10 cellular contexts compared by ENCODE assay signal in genomic region chr20:43389839-43390626, GRCh38.
DNase-seq lines count a peak whose midpoint lies in the region; ATAC-seq and TF ChIP-seq lines count a peak whose summit lies in the region.
"Had no signal": no experiment of that assay in that cellular context is flagged by ENCODE, and none has a peak within 500 bp of the region (broad histone marks: within the 10 kb centered on the region; RNA-seq: fewer than 3 reads in every experiment).

No MANE protein-coding gene starts in this region.

- TF ChIP-seq CTCF in DND-41 (IDR thresholded peaks at IDR 0.05; ENCODE audit: borderline replicate concordance, extremely low read depth, low read length, poor library complexity, severe bottlenecking) (peak; percentile 54), GM23338 (conservative IDR thresholded peaks at IDR 0.05; ENCODE audit: low read depth in 2 of 2) (no peak; a peak in 1 of 4 replicates), choroid plexus epithelial cell (conservative IDR thresholded peaks at IDR 0.05; ENCODE audit: low read depth, low read length) (peak; percentile 19), neural crest cell (conservative IDR thresholded peaks at IDR 0.05) (peak; percentile 60)

- H3K4me3 Mint-ChIP-seq in GM23338 = no peak overlapping the region
- H3K4me3 Mint-ChIP-seq in neural crest cell = no peak overlapping the region

- H3K27ac ChIP-seq in DND-41 (ENCODE audit: low read length) (no peak overlapping the region), GM23338 (ENCODE audit: low read depth) (no peak overlapping the region)
- H3K27ac ChIP-seq: spleen had no signal

- H3K27me3 ChIP-seq in DND-41 (ENCODE audit: insufficient read depth, low read length, poor library complexity) = no peaks in the 10 kb centered on the region
- no peaks in the 10 kb centered on the region for H3K27me3 ChIP-seq in GM23338 (ENCODE audit: insufficient read depth)

- no peaks in the 10 kb centered on the region for H3F3A ChIP-seq in GM23338 (replicated peaks; ENCODE audit: low read depth)

- peak; percentile 10 for DNase-seq in DND-41
- DNase-seq in GM23338 (ENCODE audit: low spot score) = no peak
- no peak for DNase-seq in choroid plexus epithelial cell (ENCODE audit: low read depth)
- peak; percentile 36 for DNase-seq in neural crest cell (ENCODE audit: low read depth, low spot score)
- DNase-seq in activated effector memory CD4-positive, alpha-beta T cell treated with anti-CD3 and anti-CD28 coated beads, Interleukin-2, amount 50 U/mL, for 16 hours = no peak
- DNase-seq: NCI-H446, spleen had no signal

- no peaks in the 10 kb centered on the region for H3K9me2 ChIP-seq in GM23338 (ENCODE audit: insufficient read depth)

- no peaks in the 10 kb centered on the region for H3K79me2 ChIP-seq in DND-41 (ENCODE audit: insufficient read depth, low read length)
- H3K79me2 ChIP-seq in GM23338 (replicated peaks; ENCODE audit: insufficient read depth) = no peaks in the 10 kb centered on the region

- H3K9ac ChIP-seq in DND-41 (ENCODE audit: low read depth, low read length) = no peak overlapping the region

- no peaks in the 10 kb centered on the region for H3K9me3 ChIP-seq in DND-41 (ENCODE audit: insufficient read depth, low read length, severe bottlenecking)

- no peaks in the 10 kb centered on the region for H3K4me1 ChIP-seq in DND-41 (ENCODE audit: insufficient read depth, low read length)
- H3K4me1 ChIP-seq in GM23338 (ENCODE audit: insufficient read depth) = no peaks in the 10 kb centered on the region
- H3K4me1 ChIP-seq: spleen had no signal

- H4K20me1 ChIP-seq in DND-41 (ENCODE audit: insufficient read depth, low read length) (no peaks in the 10 kb centered on the region), GM23338 (replicated peaks; ENCODE audit: insufficient read depth) (no peaks in the 10 kb centered on the region)

- H3K4me1 Mint-ChIP-seq in GM23338 (no peaks in the 10 kb centered on the region), neural crest cell (no peaks in the 10 kb centered on the region)

- ATAC-seq in DND-41 (ENCODE audit: insufficient read depth, low read depth) (no peak), GM23338 (peak; percentile 58), GM18868 (IDR thresholded peaks at IDR 0.05; ENCODE audit: unreplicated experiment) (no peak), GM18870 (IDR thresholded peaks at IDR 0.05; ENCODE audit: unreplicated experiment) (no peak)
- ATAC-seq: activated naive CD4-positive, alpha-beta T cell treated with anti-CD3 and anti-CD28 coated beads, Interleukin-2, amount 50 U/mL, for 72 hours had no signal

- H3K27ac Mint-ChIP-seq in GM23338 (no peak overlapping the region), neural crest cell (ENCODE audit: unreplicated experiment) (no peak overlapping the region)

- H3K4me2 ChIP-seq in DND-41 (ENCODE audit: insufficient read depth, low read length) (no peak overlapping the region), GM23338 (no peak overlapping the region)

- H3K27me3 Mint-ChIP-seq in GM23338 (ENCODE audit: insufficient read depth, low read depth, poor library complexity) (peaks cover 2% of the 10 kb centered on the region), neural crest cell (ENCODE audit: low read depth) (peaks cover 8% of the 10 kb centered on the region)

- H3K36me3 ChIP-seq in DND-41 (ENCODE audit: insufficient read depth, low read length) (no peaks in the 10 kb centered on the region), GM23338 (ENCODE audit: insufficient read depth) (no peaks in the 10 kb centered on the region; the same call in 1 of the 2 replicates)
- H3K36me3 ChIP-seq: spleen had no signal

- H3K9me3 Mint-ChIP-seq in GM23338 (peaks cover 95% of the 10 kb centered on the region), neural crest cell (no peaks in the 10 kb centered on the region)

- no peak overlapping the region for H2AFZ ChIP-seq in DND-41 (ENCODE audit: low read depth, low read length)
- H2AFZ ChIP-seq in GM23338 = no peak overlapping the region

- H3K36me3 Mint-ChIP-seq in GM23338 (ENCODE audit: low read depth) (peaks cover 3% of the 10 kb centered on the region), neural crest cell (ENCODE audit: low read depth) (no peaks in the 10 kb centered on the region)
- H3K36me3 Mint-ChIP-seq: activated naive CD4-positive, alpha-beta T cell treated with anti-CD3 and anti-CD28 coated beads, Interleukin-2, amount 50 U/mL, for 72 hours had no signal

- H3K4me3 ChIP-seq in DND-41 (ENCODE audit: low read depth in 1 of 2, low read length in 2 of 2) (no peak overlapping the region), GM23338 (no peak overlapping the region), choroid plexus epithelial cell (ENCODE audit: low read depth, low read length) (no peak overlapping the region)
- H3K4me3 ChIP-seq: spleen had no signal

TF ChIP-seq in GM23338, 12 proteins besides CTCF, POLR2A, EP300 and RAD21:
- TF ChIP-seq NANOG (IDR thresholded peaks at IDR 0.05; ENCODE audit: borderline replicate concordance) = no peak
- TF ChIP-seq ETS1 (IDR thresholded peaks at IDR 0.05) = no peak
- no peak for TF ChIP-seq CREB1 (CRISPR knock-in tag; IDR thresholded peaks at IDR 0.05; ENCODE audit: low read depth)

Comparison
In these comparisons a context has a peak if more than half of its experiments do, and no peak if none do; other contexts are left out.
1. DNase-seq: peak in DND-41 (single experiment) and neural crest cell (single experiment); none in GM23338 (single experiment), choroid plexus epithelial cell (single experiment) and activated effector memory CD4-positive, alpha-beta T cell treated with anti-CD3 and anti-CD28 coated beads, Interleukin-2, amount 50 U/mL, for 16 hours (single experiment).
2. CTCF ChIP-seq: peak in DND-41 (single experiment), choroid plexus epithelial cell (single experiment) and neural crest cell (single experiment); none in GM23338 (0 of 2).